In genomic region chr5:174667526-174667925, GRCh38 we compare ENCODE assay signal across 31 cellular contexts. TPM values are rescaled to one million over a fixed set of nuclear protein-coding genes. Genes with fewer than 3 reads are reported as not detected.
"Had no signal": no experiment of that assay in that cellular context is flagged by ENCODE, and none has a peak within 500 bp of the region (broad histone marks: within the 10 kb centered on the region; RNA-seq: fewer than 3 reads in every experiment).

No MANE protein-coding gene starts in this region.

- H3K36me3 Mint-ChIP-seq: memory B cell; naive B cell; natural killer cell treated with Interleukin-12 subunit alpha and Interleukin-12 subunit beta and Interleukin-15 and Interleukin-18, amount 100 ng/mL, for 72 hours; stimulated activated memory B cell treated with anti-CD40 and anti-IgM and Interleukin-4, amounts not matched to agents 10 μg/mL and 1 μg/mL and 100 μg/mL, for 72 hours; type B pancreatic cell had no signal

- H3K27ac Mint-ChIP-seq: dendritic cell treated with granulocyte-macrophage colony-stimulating factor and Interleukin-4, amounts not matched to agents 40 ng/mL and 50 ng/mL, for 4 days; endodermal cell; memory B cell; mesothelial cell of epicardium; natural killer cell treated with Interleukin-12 subunit alpha and Interleukin-12 subunit beta and Interleukin-15 and Interleukin-18, amount 100 ng/mL, for 72 hours; stimulated activated memory B cell treated with anti-CD40 and anti-IgM and Interleukin-4, amounts not matched to agents 10 μg/mL and 1 μg/mL and 100 μg/mL, for 72 hours; type B pancreatic cell had no signal

- ATAC-seq: foreskin keratinocyte; gastroesophageal sphincter; heart right ventricle; left lobe of liver; mucosa of descending colon; natural killer cell treated with Interleukin-12 subunit alpha and Interleukin-12 subunit beta and Interleukin-15 and Interleukin-18, amount 100 ng/mL, for 72 hours; sciatic nerve; stimulated activated memory B cell treated with anti-CD40 and anti-IgM and Interleukin-4, amounts not matched to agents 10 μg/mL and 1 μg/mL and 100 μg/mL, for 72 hours; stimulated activated naive CD8-positive, alpha-beta T cell treated with anti-CD3 and anti-CD28 coated beads, Interleukin-15, Interleukin-2, amounts not matched to agents 100 U/mL and 50 U/mL, for 24 hours had no signal

- H3K4me1 ChIP-seq: colonic mucosa, esophagus muscularis mucosa, foreskin keratinocyte, gastroesophageal sphincter, heart right ventricle, prostate gland, right atrium auricular region, testis, tibial artery had no signal

- H3K9me3 ChIP-seq: colonic mucosa, mucosa of descending colon, prostate gland, testis, tibial artery had no signal

- DNase-seq: colonic mucosa; effector CD8-positive, alpha-beta T cell; endodermal cell; foreskin keratinocyte; glutamatergic neuron; heart right ventricle; hypothalamus; kidney; mucosa of descending colon; naive B cell; stimulated activated CD4-positive, alpha-beta T cell treated with anti-CD3 and anti-CD28 coated beads, Interleukin-4, amount 100 ng/mL, for 4 hours; stimulated activated naive CD8-positive, alpha-beta T cell treated with anti-CD3 and anti-CD28 coated beads, Interleukin-15, Interleukin-2, amounts not matched to agents 100 U/mL and 50 U/mL, for 24 hours; substantia nigra; testis; tibial artery had no signal

- H3K27me3 Mint-ChIP-seq: naive B cell had no signal

- H3K9me3 Mint-ChIP-seq: dendritic cell treated with granulocyte-macrophage colony-stimulating factor and Interleukin-4, amounts not matched to agents 40 ng/mL and 50 ng/mL, for 4 days had no signal

- FAIRE-seq: kidney had no signal

- H3K36me3 ChIP-seq: colonic mucosa, esophagus muscularis mucosa, gastroesophageal sphincter, heart right ventricle, prostate gland, right atrium auricular region, tibial artery had no signal

- H3K27me3 ChIP-seq: colonic mucosa, foreskin keratinocyte, right atrium auricular region, testis, tibial artery had no signal

- H3K4me1 Mint-ChIP-seq: memory B cell; mesothelial cell of epicardium; naive B cell; neural crest cell; stimulated activated memory B cell treated with anti-CD40 and anti-IgM and Interleukin-4, amounts not matched to agents 10 μg/mL and 1 μg/mL and 100 μg/mL, for 72 hours had no signal

- H3K27ac ChIP-seq: colonic mucosa, epithelial cell of prostate, esophagus muscularis mucosa, foreskin keratinocyte, gastroesophageal sphincter, heart right ventricle, prostate gland, right atrium auricular region, testis, tibial artery had no signal

- H3K4me3 Mint-ChIP-seq: dendritic cell treated with granulocyte-macrophage colony-stimulating factor and Interleukin-4, amounts not matched to agents 40 ng/mL and 50 ng/mL, for 4 days; endodermal cell; memory B cell; mesothelial cell of epicardium; naive B cell; natural killer cell treated with Interleukin-12 subunit alpha and Interleukin-12 subunit beta and Interleukin-15 and Interleukin-18, amount 100 ng/mL, for 72 hours; neural crest cell; stimulated activated memory B cell treated with anti-CD40 and anti-IgM and Interleukin-4, amounts not matched to agents 10 μg/mL and 1 μg/mL and 100 μg/mL, for 72 hours; type B pancreatic cell had no signal

- H3K4me3 ChIP-seq: colonic mucosa, esophagus muscularis mucosa, gastroesophageal sphincter, heart right ventricle, lung, mucosa of descending colon, prostate gland, right atrium auricular region, testis, tibial artery had no signal

RNA-seq across cellular contexts. Expression of gene MSX2, which starts 56.9 kb away (rescaled TPM):
- total RNA-seq: left lobe of liver; natural killer cell treated with Interleukin-12 subunit alpha and Interleukin-12 subunit beta and Interleukin-15 and Interleukin-18, amount 100 ng/mL, for 72 hours; skeletal muscle tissue had no signal
